In genomic region chr14:50344116-50344775, GRCh38 we compare ENCODE assay signal across 1 cellular context.
TF ChIP-seq lines count a peak whose summit lies in the region.

No MANE protein-coding gene starts in this region.

TF ChIP-seq in GM12878, 131 proteins besides CTCF, POLR2A, EP300 and RAD21 (continued from another document and continues in another):
- TF ChIP-seq HDAC2 (IDR thresholded peaks at IDR 0.05) (no peak), SMAD1 (IDR thresholded peaks at IDR 0.05; ENCODE audit: low read depth, partially characterized antibody) (no peak), CEBPB (IDR thresholded peaks at IDR 0.05; ENCODE audit: borderline replicate concordance in 1 of 2, low read depth in 2 of 2, low read length in 2 of 2) (no peak), SKIL (IDR thresholded peaks at IDR 0.05; ENCODE audit: low read depth, poor library complexity, severe bottlenecking) (peak; percentile 87), BACH1 (IDR thresholded peaks at IDR 0.05; ENCODE audit: borderline replicate concordance) (no peak), SREBF2 (IDR thresholded peaks at IDR 0.05; ENCODE audit: low read length) (no peak), SRF (IDR thresholded peaks at IDR 0.05; ENCODE audit: low read depth in 2 of 2, low read length in 2 of 2) (no peak), ASH2L (IDR thresholded peaks at IDR 0.05; ENCODE audit: borderline replicate concordance, low read depth) (no peak), SMARCA5 (IDR thresholded peaks at IDR 0.05) (no peak), SMC3 (IDR thresholded peaks at IDR 0.05; ENCODE audit: borderline replicate concordance, low read length) (no peak), POU2F2 (IDR thresholded peaks at IDR 0.05; ENCODE audit: borderline replicate concordance, low read depth, low read length) (no peak), USF2 (IDR thresholded peaks at IDR 0.05; ENCODE audit: borderline replicate concordance, low read depth, low read length) (no peak), MEF2B (IDR thresholded peaks at IDR 0.05; ENCODE audit: partially characterized antibody, poor library complexity, severe bottlenecking) (peak; percentile 61), RFX5 (IDR thresholded peaks at IDR 0.05; ENCODE audit: low read depth, low read length) (no peak), ZBTB4 (CRISPR knock-in tag; IDR thresholded peaks at IDR 0.05) (no peak), MTA2 (IDR thresholded peaks at IDR 0.05; ENCODE audit: low read depth) (peak; percentile 69), EED (IDR thresholded peaks at IDR 0.05; ENCODE audit: low read depth) (peak; percentile 50; the same call in 1 of the 2 replicates), MXI1 (IDR thresholded peaks at IDR 0.05; ENCODE audit: low read depth, low read length) (no peak), HDAC6 (IDR thresholded peaks at IDR 0.05; ENCODE audit: unreplicated experiment) (no peak), ZBTB33 (IDR thresholded peaks at IDR 0.05) (no peak), KLF5 (IDR thresholded peaks at IDR 0.05; ENCODE audit: partially characterized antibody) (no peak), SMAD5 (IDR thresholded peaks at IDR 0.05; ENCODE audit: low read depth) (no peak), NR2F1 (conservative IDR thresholded peaks at IDR 0.05) (no peak), IRF3 (IDR thresholded peaks at IDR 0.05) (no peak), GABPA (IDR thresholded peaks at IDR 0.05; ENCODE audit: low read depth) (no peak), DPF2 (IDR thresholded peaks at IDR 0.05) (0 out of 2 replicates have a peak, but pooled peaks have one; percentile 32), TCF7 (IDR thresholded peaks at IDR 0.05; ENCODE audit: borderline replicate concordance) (no peak), CHD1 (IDR thresholded peaks at IDR 0.05; ENCODE audit: low read depth, low read length) (no peak), STAT3 (IDR thresholded peaks at IDR 0.05; ENCODE audit: low read depth, low read length) (no peak), MYC (IDR thresholded peaks at IDR 0.05; ENCODE audit: insufficient read depth, insufficient read length, insufficient replicate concordance, low read length, severe bottlenecking) (no peak), TARDBP (IDR thresholded peaks at IDR 0.05; ENCODE audit: borderline replicate concordance) (no peak), KDM1A (IDR thresholded peaks at IDR 0.05; ENCODE audit: borderline replicate concordance) (no peak), PAX8 (IDR thresholded peaks at IDR 0.05) (no peak), PBX3 (IDR thresholded peaks at IDR 0.05; ENCODE audit: insufficient replicate concordance, low read depth, low read length) (no peak), NFIC (IDR thresholded peaks at IDR 0.05; ENCODE audit: low read depth, low read length) (peak; percentile 75; the same call in 1 of the 2 replicates), EZH2 (IDR thresholded peaks at IDR 0.05; ENCODE audit: borderline replicate concordance, control insufficient read depth, low read depth, low read length) (no peak), CBFB (IDR thresholded peaks at IDR 0.05; ENCODE audit: low read depth) (peak; percentile 46; the same call in 1 of the 2 replicates), PML (IDR thresholded peaks at IDR 0.05; ENCODE audit: low read length) (no peak), ZNF207 (IDR thresholded peaks at IDR 0.05; ENCODE audit: borderline replicate concordance) (no peak), CHD2 (IDR thresholded peaks at IDR 0.05; ENCODE audit: borderline replicate concordance, low read depth, low read length) (no peak), HSF1 (IDR thresholded peaks at IDR 0.05; ENCODE audit: low read depth, low read length) (no peak), ZBTB11 (CRISPR knock-in tag; IDR thresholded peaks at IDR 0.05) (no peak), YBX1 (IDR thresholded peaks at IDR 0.05) (no peak), ATF3 (IDR thresholded peaks at IDR 0.05; ENCODE audit: borderline replicate concordance, extremely low read depth, low read depth, low read length) (no peak), BRCA1 (IDR thresholded peaks at IDR 0.05; ENCODE audit: low read depth, low read length) (no peak), ESRRA (IDR thresholded peaks at IDR 0.05; ENCODE audit: low read length) (no peak), NR2C2 (IDR thresholded peaks at IDR 0.05; ENCODE audit: borderline replicate concordance, control insufficient read depth, insufficient read length, low read depth) (no peak)
